16 cellular contexts compared by ENCODE assay signal in genomic region chr1:47592296-47592975, GRCh38.
DNase-seq lines count a peak whose midpoint lies in the region; ATAC-seq and TF ChIP-seq lines count a peak whose summit lies in the region.
"Had no signal": no experiment of that assay in that cellular context is flagged by ENCODE, and none has a peak within 500 bp of the region (broad histone marks: within the 10 kb centered on the region; RNA-seq: fewer than 3 reads in every experiment).

No MANE protein-coding gene starts in this region.

- H3K4me3 Mint-ChIP-seq in GM23338 (peak overlapping the region; percentile 64), WTC11 (peak overlapping the region; percentile 67)
- H3K4me3 Mint-ChIP-seq: activated naive CD8-positive, alpha-beta T cell; stimulated activated naive CD8-positive, alpha-beta T cell treated with anti-CD3 and anti-CD28 coated beads, Interleukin-15, Interleukin-2, amounts not matched to agents 100 ng/mL and 50 ng/mL, for 24 hours had no signal

- POLR2A ChIA-PET in WTC11 (lab: Charles Lee), result no interaction called here

- H3K9ac ChIP-seq in mesendoderm (ENCODE audit: low read length), result no peak overlapping the region

- H3K27me3 Mint-ChIP-seq in GM23338 (ENCODE audit: insufficient read depth, low read depth, poor library complexity) (peaks cover 26% of the 10 kb centered on the region), WTC11 (ENCODE audit: low read depth) (peaks cover 6% of the 10 kb centered on the region; the same call in 1 of the 2 replicates)

- H3K4me1 Mint-ChIP-seq in GM23338, result peaks cover 3% of the 10 kb centered on the region; the same call in 1 of the 3 replicates
- H3K4me1 Mint-ChIP-seq in WTC11, result peaks cover 6% of the 10 kb centered on the region

- no peak overlapping the region for H3K27ac ChIP-seq in GM23338 (ENCODE audit: low read depth)
- no peak overlapping the region for H3K27ac ChIP-seq in mesendoderm (ENCODE audit: low read depth, low read length)
- H3K27ac ChIP-seq: epithelial cell of prostate had no signal

- no peaks in the 10 kb centered on the region for H3K9me2 ChIP-seq in GM23338 (ENCODE audit: insufficient read depth)

- no peaks in the 10 kb centered on the region for H3K9me3 Mint-ChIP-seq in GM23338
- no peaks in the 10 kb centered on the region for H3K9me3 Mint-ChIP-seq in WTC11
- H3K9me3 Mint-ChIP-seq: stimulated activated naive CD8-positive, alpha-beta T cell treated with anti-CD3 and anti-CD28 coated beads, Interleukin-15, Interleukin-2, amounts not matched to agents 100 ng/mL and 50 ng/mL, for 24 hours had no signal

- WGBS in mesendoderm (ENCODE audit: extremely low coverage, insufficient coverage, low lambda C conversion rate), result no CpG with 5 or more reads among the region's 15 CpGs

- H3K56ac ChIP-seq in mesendoderm (ENCODE audit: low read length), result no peak overlapping the region

- no peaks in the 10 kb centered on the region for H3K79me1 ChIP-seq in mesendoderm (ENCODE audit: low read length)

- DNase-seq in GM23338 (ENCODE audit: low spot score), result peak; percentile 15
- peak; percentile 82 for DNase-seq in NCI-H1436 treated with DMSO at 0.1 percent for 48 hours (lab: John Stamatoyannopoulos, UW)
- no peak for DNase-seq in WTC11 (ENCODE audit: low spot score)
- no peak for DNase-seq in mesendoderm
- DNase-seq in stimulated activated CD4-positive, alpha-beta T cell treated with anti-CD3 and anti-CD28 coated beads, Interleukin-12 subunit alpha, Interleukin-12 subunit beta, amount 100 ng/mL, for 4 hours, result no peak
- no peak for DNase-seq in effector CD4-positive, alpha-beta T cell
- DNase-seq in mucosa of descending colon, result no peak
- DNase-seq: GDM1; KG1; naive thymus-derived CD4-positive, alpha-beta T cell; NCI-H1694 had no signal

- CTCF ChIA-PET in WTC11 (lab: Charles Lee), result interaction anchor here (0.6 to 2.1 kb wide), 10 partner anchors 19 to 160 kb away, joined by 3 to 9 read pairs (median 5); no protein-coding TSS in a partner anchor

- H2BK5ac ChIP-seq in mesendoderm (ENCODE audit: low read length), result no peak overlapping the region

- TF ChIP-seq CTCF in GM23338 (conservative IDR thresholded peaks at IDR 0.05; ENCODE audit: low read depth in 2 of 2) (no peak), WTC11 (IDR thresholded peaks at IDR 0.05) (no peak), mucosa of descending colon (IDR thresholded peaks at IDR 0.05) (no peak)

- no peak overlapping the region for H2BK15ac ChIP-seq in mesendoderm (replicated peaks; ENCODE audit: low read depth)

- H3K27me3 ChIP-seq in GM23338 (ENCODE audit: insufficient read depth) (peaks cover 41% of the 10 kb centered on the region), mesendoderm (ENCODE audit: insufficient read depth, low read length, poor library complexity) (peaks cover 7% of the 10 kb centered on the region)

- no peak overlapping the region for H3K4ac ChIP-seq in mesendoderm (ENCODE audit: low read depth, low read length)

- H3K4me3 ChIP-seq in GM23338 (peak overlapping the region; percentile 67), mesendoderm (ENCODE audit: low read length) (no peak overlapping the region), mucosa of descending colon (no peak overlapping the region)

- H2AK5ac ChIP-seq in mesendoderm (ENCODE audit: low read length), result no peak overlapping the region

- H3K23ac ChIP-seq in mesendoderm (ENCODE audit: low read length), result no peak overlapping the region

- H4K8ac ChIP-seq in mesendoderm (ENCODE audit: low read depth, low read length), result no peak overlapping the region

- no peak overlapping the region for H3K27ac Mint-ChIP-seq in GM23338
- no peak overlapping the region for H3K27ac Mint-ChIP-seq in WTC11
- H3K27ac Mint-ChIP-seq: activated naive CD8-positive, alpha-beta T cell; naive thymus-derived CD4-positive, alpha-beta T cell; stimulated activated naive CD8-positive, alpha-beta T cell treated with anti-CD3 and anti-CD28 coated beads, Interleukin-15, Interleukin-2, amounts not matched to agents 100 ng/mL and 50 ng/mL, for 24 hours had no signal

- H4K20me1 ChIP-seq in GM23338 (replicated peaks; ENCODE audit: insufficient read depth), result no peaks in the 10 kb centered on the region

- H3K4me1 ChIP-seq in GM23338 (ENCODE audit: insufficient read depth), result peaks cover 4% of the 10 kb centered on the region; the same call in 1 of the 2 replicates
- H3K4me1 ChIP-seq in mesendoderm (ENCODE audit: control insufficient read depth, low read depth, low read length), result no peaks in the 10 kb centered on the region
- H3K4me1 ChIP-seq in mucosa of descending colon (ENCODE audit: low read depth), result no peaks in the 10 kb centered on the region

- H3K36me3 ChIP-seq in GM23338 (ENCODE audit: insufficient read depth) (no peaks in the 10 kb centered on the region), mesendoderm (ENCODE audit: control insufficient read depth, insufficient read depth, low read length) (no peaks in the 10 kb centered on the region), mucosa of descending colon (ENCODE audit: low read depth) (no peaks in the 10 kb centered on the region)

- peak overlapping the region; percentile 93 for H2AFZ ChIP-seq in GM23338

- peak; percentile 18 for ATAC-seq in GM23338
- ATAC-seq in WTC11, result peak; percentile 10; the same call in 1 of the 2 replicates
- ATAC-seq in GM21825 (IDR thresholded peaks at IDR 0.05; ENCODE audit: unreplicated experiment), result no peak
- no peak for ATAC-seq in mucosa of descending colon
- ATAC-seq: left lobe of liver; naive thymus-derived CD4-positive, alpha-beta T cell had no signal

- intact Hi-C loops in mucosa of descending colon (cut with DNase I, micrococcal nuclease), result no loop called here

- no peak overlapping the region for H2BK120ac ChIP-seq in mesendoderm (ENCODE audit: low read depth, low read length)

- no peak overlapping the region for H4K5ac ChIP-seq in mesendoderm (ENCODE audit: low read length)

- H3K79me2 ChIP-seq in GM23338 (replicated peaks; ENCODE audit: insufficient read depth) (no peaks in the 10 kb centered on the region), mesendoderm (ENCODE audit: control insufficient read depth, insufficient read depth, low read length) (no peaks in the 10 kb centered on the region)

- H3F3A ChIP-seq in GM23338 (replicated peaks; ENCODE audit: low read depth), result no peaks in the 10 kb centered on the region

- H3K36me3 Mint-ChIP-seq in GM23338 (ENCODE audit: low read depth), result no peaks in the 10 kb centered on the region
- no peaks in the 10 kb centered on the region for H3K36me3 Mint-ChIP-seq in WTC11
- H3K36me3 Mint-ChIP-seq: activated naive CD8-positive, alpha-beta T cell; naive thymus-derived CD4-positive, alpha-beta T cell had no signal

- H3K9me3 ChIP-seq in mucosa of descending colon, result no peaks in the 10 kb centered on the region

- peak overlapping the region; percentile 90 for H3K4me2 ChIP-seq in GM23338
- peak overlapping the region; percentile 54 for H3K4me2 ChIP-seq in mesendoderm (ENCODE audit: low read length)

- H3K18ac ChIP-seq in mesendoderm (ENCODE audit: low read length), result no peak overlapping the region

TF ChIP-seq in GM23338, 12 proteins besides CTCF, POLR2A, EP300 and RAD21 (continues in another document):
- TF ChIP-seq EZH2 (IDR thresholded peaks at IDR 0.05; ENCODE audit: low read depth, unreplicated experiment) (no peak), NANOG (IDR thresholded peaks at IDR 0.05; ENCODE audit: borderline replicate concordance) (no peak), JUNB (IDR thresholded peaks at IDR 0.05; ENCODE audit: unreplicated experiment) (no peak), ETS1 (IDR thresholded peaks at IDR 0.05) (no peak), POLR2AphosphoS5 (IDR thresholded peaks at IDR 0.05; ENCODE audit: low read depth) (no peak), ZNF331 (CRISPR knock-in tag; IDR thresholded peaks at IDR 0.05; ENCODE audit: low read depth) (no peak)

TF ChIP-seq in WTC11, 78 proteins besides CTCF, POLR2A, EP300 and RAD21 (continues in another document):
- TF ChIP-seq E2F4 (CRISPR knock-in tag; IDR thresholded peaks at IDR 0.05; ENCODE audit: borderline replicate concordance, low read depth), result no peak
- TF ChIP-seq, protein P1, sequence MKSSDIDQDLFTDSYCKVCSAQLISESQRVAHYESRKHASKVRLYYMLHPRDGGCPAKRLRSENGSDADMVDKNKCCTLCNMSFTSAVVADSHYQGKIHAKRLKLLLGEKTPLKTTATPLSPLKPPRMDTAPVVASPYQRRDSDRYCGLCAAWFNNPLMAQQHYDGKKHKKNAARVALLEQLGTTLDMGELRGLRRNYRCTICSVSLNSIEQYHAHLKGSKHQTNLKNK (CRISPR knock-in tag; IDR thresholded peaks at IDR 0.05), result no peak
- peak; percentile 61 for TF ChIP-seq ZNF121 (CRISPR knock-in tag; IDR thresholded peaks at IDR 0.05)
- TF ChIP-seq ZNF423 (CRISPR knock-in tag; IDR thresholded peaks at IDR 0.05), result no peak
- TF ChIP-seq NR2C2 (CRISPR knock-in tag; IDR thresholded peaks at IDR 0.05), result no peak

Comparison
In these comparisons a context has a peak if more than half of its experiments do, and no peak if none do; other contexts are left out.
1. ATAC-seq: peak in GM23338 (single experiment) and WTC11 (single experiment); none in GM21825 (single experiment) and mucosa of descending colon (single experiment).
2. DNase-seq: peak in GM23338 (single experiment) and NCI-H1436 treated with DMSO at 0.1 percent for 48 hours (single experiment); none in WTC11 (single experiment), mesendoderm (single experiment), stimulated activated CD4-positive, alpha-beta T cell treated with anti-CD3 and anti-CD28 coated beads, Interleukin-12 subunit alpha, Interleukin-12 subunit beta, amount 100 ng/mL, for 4 hours (single experiment), effector CD4-positive, alpha-beta T cell (single experiment) and mucosa of descending colon (0 of 3).